ENCODE assay signal across 2 cellular contexts in genomic region chr16:46586011-46586577, GRCh38.
TF ChIP-seq lines count a peak whose summit lies in the region.

No MANE protein-coding gene starts in this region.

TF ChIP-seq in A549, 52 proteins besides CTCF, POLR2A, EP300 and RAD21 (continued from another document):
- TF ChIP-seq NPAS2 (CRISPR knock-in tag; IDR thresholded peaks at IDR 0.05; ENCODE audit: borderline replicate concordance) (no peak), SMC3 (IDR thresholded peaks at IDR 0.05) (no peak)

TF ChIP-seq in K562, 482 proteins besides CTCF, POLR2A, EP300 and RAD21 (continued from another document and continues in another):
- TF ChIP-seq MAFK (IDR thresholded peaks at IDR 0.05; ENCODE audit: low read length) (peak; percentile 28; the same call in 1 of the 2 replicates), NELFE (IDR thresholded peaks at IDR 0.05; ENCODE audit: insufficient read depth, insufficient read length) (no peak), ETV6 (IDR thresholded peaks at IDR 0.05; ENCODE audit: borderline replicate concordance in 1 of 2, low read depth in 2 of 2, low read length in 1 of 2) (no peak), ETV6 (CRISPR knock-in tag; IDR thresholded peaks at IDR 0.05; ENCODE audit: borderline replicate concordance) (no peak), ETS2 (tag; IDR thresholded peaks at IDR 0.05; ENCODE audit: borderline replicate concordance, poor library complexity, severe bottlenecking) (no peak), RFX7 (CRISPR knock-in tag; IDR thresholded peaks at IDR 0.05) (no peak), E2F3 (CRISPR knock-in tag; IDR thresholded peaks at IDR 0.05) (no peak), ZNF507 (tag; conservative IDR thresholded peaks at IDR 0.05) (no peak), CBX5 (IDR thresholded peaks at IDR 0.05; ENCODE audit: borderline replicate concordance, low read depth) (0 out of 2 replicates have a peak, but pooled peaks have one; percentile 44), EP400 (IDR thresholded peaks at IDR 0.05) (no peak), ZSCAN32 (CRISPR knock-in tag; IDR thresholded peaks at IDR 0.05) (no peak), CBX3 (IDR thresholded peaks at IDR 0.05; ENCODE audit: borderline replicate concordance in 1 of 2, low read length in 2 of 2) (0 out of 3 replicates have a peak, but pooled peaks of 1 of the 2 experiments have one; percentile 65), RBM25 (IDR thresholded peaks at IDR 0.05; ENCODE audit: low read depth, low read length, severe bottlenecking) (no peak), POLR2G (IDR thresholded peaks at IDR 0.05; ENCODE audit: low read depth, low read length) (no peak), TEAD4 (IDR thresholded peaks at IDR 0.05; ENCODE audit: low read length) (no peak), TEAD4 (CRISPR knock-in tag; IDR thresholded peaks at IDR 0.05; ENCODE audit: borderline replicate concordance) (no peak), C11orf30 (IDR thresholded peaks at IDR 0.05; ENCODE audit: low read depth) (peak; percentile 39; the same call in 1 of the 2 replicates), ZNF316 (IDR thresholded peaks at IDR 0.05) (peak; percentile 63), ZNF347 (CRISPR knock-in tag; IDR thresholded peaks at IDR 0.05; ENCODE audit: low read depth) (no peak), ZFP30 (CRISPR knock-in tag; IDR thresholded peaks at IDR 0.05; ENCODE audit: borderline replicate concordance) (peak; percentile 99), ZNF696 (CRISPR knock-in tag; conservative IDR thresholded peaks at IDR 0.05) (no peak), HEY1 (CRISPR knock-in tag; IDR thresholded peaks at IDR 0.05; ENCODE audit: borderline replicate concordance) (no peak), ZNF280A (IDR thresholded peaks at IDR 0.05; ENCODE audit: low read depth, partially characterized antibody) (peak; percentile 73), ZNF12 (CRISPR knock-in tag; IDR thresholded peaks at IDR 0.05) (no peak), RBM15 (IDR thresholded peaks at IDR 0.05; ENCODE audit: insufficient read depth, low read length) (no peak), ZKSCAN1 (IDR thresholded peaks at IDR 0.05; ENCODE audit: low read depth, low read length) (no peak), ZNF41 (CRISPR knock-in tag; conservative IDR thresholded peaks at IDR 0.05) (no peak), ZFP1 (CRISPR knock-in tag; IDR thresholded peaks at IDR 0.05) (no peak), SMARCA5 (IDR thresholded peaks at IDR 0.05) (no peak), PHTF2 (CRISPR knock-in tag; IDR thresholded peaks at IDR 0.05) (no peak), PRDM10 (IDR thresholded peaks at IDR 0.05; ENCODE audit: partially characterized antibody) (no peak), ZNF436 (CRISPR knock-in tag; IDR thresholded peaks at IDR 0.05) (no peak), COPS2 (conservative IDR thresholded peaks at IDR 0.05) (no peak), ZNF24 (IDR thresholded peaks at IDR 0.05) (no peak), BMI1 (IDR thresholded peaks at IDR 0.05; ENCODE audit: low read length) (no peak), FUS (optimal IDR thresholded peaks at IDR 0.05; ENCODE audit: low read depth, low read length) (no peak), ZBTB7A (IDR thresholded peaks at IDR 0.05; ENCODE audit: borderline replicate concordance, control insufficient read depth, low read depth, low read length) (no peak), ESRRA (IDR thresholded peaks at IDR 0.05; ENCODE audit: borderline replicate concordance, low read depth) (no peak), SRSF1 (IDR thresholded peaks at IDR 0.05; ENCODE audit: low read depth, low read length) (no peak), TRIM28 (IDR thresholded peaks at IDR 0.05) (peak; percentile 85), GTF2E2 (tag; IDR thresholded peaks at IDR 0.05) (no peak), OTX1 (CRISPR knock-in tag; IDR thresholded peaks at IDR 0.05) (no peak), RBFOX2 (IDR thresholded peaks at IDR 0.05; ENCODE audit: low read depth, low read length) (no peak), SAFB (IDR thresholded peaks at IDR 0.05; ENCODE audit: borderline replicate concordance, low read depth, low read length) (no peak)
- TF ChIP-seq, protein P1, sequence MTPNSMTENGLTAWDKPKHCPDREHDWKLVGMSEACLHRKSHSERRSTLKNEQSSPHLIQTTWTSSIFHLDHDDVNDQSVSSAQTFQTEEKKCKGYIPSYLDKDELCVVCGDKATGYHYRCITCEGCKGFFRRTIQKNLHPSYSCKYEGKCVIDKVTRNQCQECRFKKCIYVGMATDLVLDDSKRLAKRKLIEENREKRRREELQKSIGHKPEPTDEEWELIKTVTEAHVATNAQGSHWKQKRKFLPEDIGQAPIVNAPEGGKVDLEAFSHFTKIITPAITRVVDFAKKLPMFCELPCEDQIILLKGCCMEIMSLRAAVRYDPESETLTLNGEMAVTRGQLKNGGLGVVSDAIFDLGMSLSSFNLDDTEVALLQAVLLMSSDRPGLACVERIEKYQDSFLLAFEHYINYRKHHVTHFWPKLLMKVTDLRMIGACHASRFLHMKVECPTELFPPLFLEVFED (CRISPR knock-in tag; conservative IDR thresholded peaks at IDR 0.05) = no peak
- TF ChIP-seq, protein P2, sequence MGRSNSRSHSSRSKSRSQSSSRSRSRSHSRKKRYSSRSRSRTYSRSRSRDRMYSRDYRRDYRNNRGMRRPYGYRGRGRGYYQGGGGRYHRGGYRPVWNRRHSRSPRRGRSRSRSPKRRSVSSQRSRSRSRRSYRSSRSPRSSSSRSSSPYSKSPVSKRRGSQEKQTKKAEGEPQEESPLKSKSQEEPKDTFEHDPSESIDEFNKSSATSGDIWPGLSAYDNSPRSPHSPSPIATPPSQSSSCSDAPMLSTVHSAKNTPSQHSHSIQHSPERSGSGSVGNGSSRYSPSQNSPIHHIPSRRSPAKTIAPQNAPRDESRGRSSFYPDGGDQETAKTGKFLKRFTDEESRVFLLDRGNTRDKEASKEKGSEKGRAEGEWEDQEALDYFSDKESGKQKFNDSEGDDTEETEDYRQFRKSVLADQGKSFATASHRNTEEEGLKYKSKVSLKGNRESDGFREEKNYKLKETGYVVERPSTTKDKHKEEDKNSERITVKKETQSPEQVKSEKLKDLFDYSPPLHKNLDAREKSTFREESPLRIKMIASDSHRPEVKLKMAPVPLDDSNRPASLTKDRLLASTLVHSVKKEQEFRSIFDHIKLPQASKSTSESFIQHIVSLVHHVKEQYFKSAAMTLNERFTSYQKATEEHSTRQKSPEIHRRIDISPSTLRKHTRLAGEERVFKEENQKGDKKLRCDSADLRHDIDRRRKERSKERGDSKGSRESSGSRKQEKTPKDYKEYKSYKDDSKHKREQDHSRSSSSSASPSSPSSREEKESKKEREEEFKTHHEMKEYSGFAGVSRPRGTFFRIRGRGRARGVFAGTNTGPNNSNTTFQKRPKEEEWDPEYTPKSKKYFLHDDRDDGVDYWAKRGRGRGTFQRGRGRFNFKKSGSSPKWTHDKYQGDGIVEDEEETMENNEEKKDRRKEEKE (IDR thresholded peaks at IDR 0.05; ENCODE audit: borderline replicate concordance in 1 of 2, control insufficient read depth in 1 of 2, low read depth in 2 of 2, low read length in 1 of 2) = no peak
- TF ChIP-seq, protein P3, sequence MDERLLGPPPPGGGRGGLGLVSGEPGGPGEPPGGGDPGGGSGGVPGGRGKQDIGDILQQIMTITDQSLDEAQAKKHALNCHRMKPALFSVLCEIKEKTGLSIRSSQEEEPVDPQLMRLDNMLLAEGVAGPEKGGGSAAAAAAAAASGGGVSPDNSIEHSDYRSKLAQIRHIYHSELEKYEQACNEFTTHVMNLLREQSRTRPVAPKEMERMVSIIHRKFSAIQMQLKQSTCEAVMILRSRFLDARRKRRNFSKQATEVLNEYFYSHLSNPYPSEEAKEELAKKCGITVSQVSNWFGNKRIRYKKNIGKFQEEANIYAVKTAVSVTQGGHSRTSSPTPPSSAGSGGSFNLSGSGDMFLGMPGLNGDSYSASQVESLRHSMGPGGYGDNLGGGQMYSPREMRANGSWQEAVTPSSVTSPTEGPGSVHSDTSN (CRISPR knock-in tag; IDR thresholded peaks at IDR 0.05; ENCODE audit: low read depth) = no peak
- TF ChIP-seq, protein P3 (tag; conservative IDR thresholded peaks at IDR 0.05; ENCODE audit: low read depth) = no peak
- TF ChIP-seq, protein P4, sequence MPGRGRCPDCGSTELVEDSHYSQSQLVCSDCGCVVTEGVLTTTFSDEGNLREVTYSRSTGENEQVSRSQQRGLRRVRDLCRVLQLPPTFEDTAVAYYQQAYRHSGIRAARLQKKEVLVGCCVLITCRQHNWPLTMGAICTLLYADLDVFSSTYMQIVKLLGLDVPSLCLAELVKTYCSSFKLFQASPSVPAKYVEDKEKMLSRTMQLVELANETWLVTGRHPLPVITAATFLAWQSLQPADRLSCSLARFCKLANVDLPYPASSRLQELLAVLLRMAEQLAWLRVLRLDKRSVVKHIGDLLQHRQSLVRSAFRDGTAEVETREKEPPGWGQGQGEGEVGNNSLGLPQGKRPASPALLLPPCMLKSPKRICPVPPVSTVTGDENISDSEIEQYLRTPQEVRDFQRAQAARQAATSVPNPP (IDR thresholded peaks at IDR 0.05; ENCODE audit: borderline replicate concordance, insufficient read depth, insufficient read length) = no peak
- TF ChIP-seq, protein P5, sequence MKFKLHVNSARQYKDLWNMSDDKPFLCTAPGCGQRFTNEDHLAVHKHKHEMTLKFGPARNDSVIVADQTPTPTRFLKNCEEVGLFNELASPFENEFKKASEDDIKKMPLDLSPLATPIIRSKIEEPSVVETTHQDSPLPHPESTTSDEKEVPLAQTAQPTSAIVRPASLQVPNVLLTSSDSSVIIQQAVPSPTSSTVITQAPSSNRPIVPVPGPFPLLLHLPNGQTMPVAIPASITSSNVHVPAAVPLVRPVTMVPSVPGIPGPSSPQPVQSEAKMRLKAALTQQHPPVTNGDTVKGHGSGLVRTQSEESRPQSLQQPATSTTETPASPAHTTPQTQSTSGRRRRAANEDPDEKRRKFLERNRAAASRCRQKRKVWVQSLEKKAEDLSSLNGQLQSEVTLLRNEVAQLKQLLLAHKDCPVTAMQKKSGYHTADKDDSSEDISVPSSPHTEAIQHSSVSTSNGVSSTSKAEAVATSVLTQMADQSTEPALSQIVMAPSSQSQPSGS (CRISPR knock-in tag; IDR thresholded peaks at IDR 0.05) = no peak
- TF ChIP-seq, protein P6, sequence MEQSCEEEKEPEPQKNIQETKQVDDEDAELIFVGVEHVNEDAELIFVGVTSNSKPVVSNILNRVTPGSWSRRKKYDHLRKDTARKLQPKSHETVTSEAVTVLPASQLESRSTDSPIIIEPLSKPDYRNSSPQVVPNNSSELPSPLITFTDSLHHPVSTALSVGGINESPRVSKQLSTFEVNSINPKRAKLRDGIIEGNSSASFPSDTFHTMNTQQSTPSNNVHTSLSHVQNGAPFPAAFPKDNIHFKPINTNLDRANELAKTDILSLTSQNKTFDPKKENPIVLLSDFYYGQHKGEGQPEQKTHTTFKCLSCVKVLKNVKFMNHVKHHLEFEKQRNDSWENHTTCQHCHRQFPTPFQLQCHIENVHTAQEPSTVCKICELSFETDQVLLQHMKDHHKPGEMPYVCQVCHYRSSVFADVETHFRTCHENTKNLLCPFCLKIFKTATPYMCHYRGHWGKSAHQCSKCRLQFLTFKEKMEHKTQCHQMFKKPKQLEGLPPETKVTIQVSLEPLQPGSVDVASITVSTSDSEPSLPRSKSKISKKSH (CRISPR knock-in tag; IDR thresholded peaks at IDR 0.05) = 0 out of 2 replicates have a peak, but pooled peaks have one; percentile 59
